ENCODE assay signal across 13 cellular contexts in the genomic region with DNA sequence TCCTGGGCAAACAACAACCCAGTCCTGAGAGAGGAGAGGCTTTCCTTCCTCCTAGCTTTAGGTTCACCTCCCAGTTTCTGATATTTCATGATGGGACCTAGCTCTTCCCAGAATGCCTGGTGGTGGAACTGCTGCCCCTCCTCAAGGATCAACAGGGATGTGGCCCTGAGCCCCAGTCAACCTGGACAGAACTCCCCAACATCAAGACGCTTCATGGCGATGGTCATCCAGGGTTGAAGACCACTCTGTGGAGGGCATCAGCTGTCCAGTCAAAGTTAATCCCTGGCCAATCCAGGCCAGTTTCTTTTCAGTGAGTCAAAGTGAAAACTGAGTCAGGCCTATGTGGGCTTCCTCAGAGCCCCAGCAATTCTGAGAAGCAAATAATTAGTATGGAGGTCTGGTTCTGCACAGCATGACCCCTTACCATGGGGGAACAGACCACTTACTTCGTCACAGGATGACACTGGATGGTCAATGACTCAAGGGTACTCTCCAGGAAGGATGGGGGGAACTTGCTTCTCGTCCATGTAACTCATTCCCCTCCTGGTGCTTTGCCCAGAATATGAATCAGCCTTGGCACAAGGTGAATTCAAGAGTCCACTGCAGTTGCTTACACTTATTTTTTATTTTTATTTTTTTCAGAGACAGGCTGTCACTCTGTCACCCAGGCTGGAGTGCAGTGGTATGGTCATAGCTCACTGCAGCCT. TPM values are rescaled to one million over a fixed set of nuclear protein-coding genes. Genes with fewer than 3 reads are reported as not detected.
DNase-seq lines count a peak whose midpoint lies in the region; ATAC-seq and TF ChIP-seq lines count a peak whose summit lies in the region.
"Had no signal": no experiment of that assay in that cellular context is flagged by ENCODE, and none has a peak within 500 bp of the region (broad histone marks: within the 10 kb centered on the region; RNA-seq: fewer than 3 reads in every experiment).

No MANE protein-coding gene starts in this region.

- H3K27me3 ChIP-seq in AG04450 (ENCODE audit: control insufficient read depth, insufficient read depth, low read length) (peaks cover 2% of the 10 kb centered on the region), adipocyte (replicated peaks; ENCODE audit: control insufficient read depth, insufficient read depth, low read length) (no peaks in the 10 kb centered on the region)
- H3K27me3 ChIP-seq: heart left ventricle had no signal

- ATAC-seq in HG02870 (IDR thresholded peaks at IDR 0.05; ENCODE audit: unreplicated experiment) = no peak
- ATAC-seq in GM19467 (IDR thresholded peaks at IDR 0.05; ENCODE audit: unreplicated experiment) = no peak
- ATAC-seq: lower lobe of right lung, T-cell had no signal

- DNase-seq in AG04450 (ENCODE audit: low read depth, low spot score) (peak; percentile 63), GM04504 (ENCODE audit: low read depth) (peak; percentile 83), adipocyte (ENCODE audit: low read depth) (peak; percentile 47), islet precursor cell (peak; percentile 45), HK-2 (ENCODE audit: unreplicated experiment) (no peak), NCI-H1048 (lab: John Stamatoyannopoulos, UW) (no peak)
- DNase-seq: COR-L47, heart left ventricle, lower lobe of right lung, T-cell had no signal

- H3K9me3 ChIP-seq in AG04450 (ENCODE audit: control insufficient read depth, insufficient read depth, low read length) (no peaks in the 10 kb centered on the region; the same call in 1 of the 2 replicates), adipocyte (ENCODE audit: control insufficient read depth, low read length) (no peaks in the 10 kb centered on the region)
- H3K9me3 ChIP-seq: heart left ventricle, lower lobe of right lung, tibial nerve had no signal

- no peak overlapping the region for H3K9ac ChIP-seq in adipocyte (ENCODE audit: low read length)

- peaks cover 20% of the 10 kb centered on the region for H3K4me1 ChIP-seq in adipocyte (ENCODE audit: control insufficient read depth, insufficient read depth, low read length)
- H3K4me1 ChIP-seq: lower lobe of right lung, tibial nerve had no signal

- CTCF ChIA-PET in AG04450 (lab: Charles Lee) = interaction anchor here (0.5 to 2.3 kb wide), 2 partner anchors 31 to 33 kb away, joined by 3 to 9 read pairs; no protein-coding TSS in a partner anchor

- no peaks in the 10 kb centered on the region for H3K36me3 ChIP-seq in adipocyte (ENCODE audit: control insufficient read depth, insufficient read depth, low read length, severe bottlenecking)
- H3K36me3 ChIP-seq: heart left ventricle, lower lobe of right lung, tibial nerve had no signal

- H3K27ac ChIP-seq in AG04450 (ENCODE audit: low read depth, low read length) = peak overlapping the region; percentile 31
- H3K27ac ChIP-seq: heart left ventricle, lower lobe of right lung, tibial nerve had no signal

- H3K4me3 ChIP-seq in AG04450 (ENCODE audit: low read depth, low read length) = no peak overlapping the region
- H3K4me3 ChIP-seq in adipocyte (ENCODE audit: low read length) = no peak overlapping the region
- H3K4me3 ChIP-seq: heart left ventricle, lower lobe of right lung, tibial nerve had no signal

- POLR2A ChIA-PET in AG04450 (lab: Yijun Ruan, JAX) = no interaction called here

- no peak for TF ChIP-seq CTCF in AG04450 (IDR thresholded peaks at IDR 0.05; ENCODE audit: low read depth, low read length)

RNA-seq across cellular contexts. Expression of a gene that starts 14.7 kb away (rescaled TPM):
- 13.5 and 19.0 TPM in 2 replicates for polyA plus RNA-seq in AG04450 (2011; rRNA removed)
- polyA minus RNA-seq in AG04450 (2011; rRNA and poly(A)+ RNA removed) = 26.9 and 36.9 TPM in 2 replicates

RNA-seq across cellular contexts. Expression of a gene that starts 41.7 kb away (rescaled TPM):
- polyA plus RNA-seq in AG04450 (2011; rRNA removed) = 106 and 116 TPM in 2 replicates
- polyA minus RNA-seq in AG04450 (2011; rRNA and poly(A)+ RNA removed) = 46.9 and 47.1 TPM in 2 replicates

RNA-seq across cellular contexts. Expression of a gene that starts 41.8 kb away (rescaled TPM):
- 2.2 and 2.5 TPM in 2 replicates for polyA plus RNA-seq in AG04450 (2011; rRNA removed)
- polyA minus RNA-seq in AG04450 (2011; rRNA and poly(A)+ RNA removed) = 2.4 and 3.6 TPM in 2 replicates

RNA-seq across cellular contexts. Expression of a gene that starts 57.0 kb away (rescaled TPM):
- 0.47 and 0.96 TPM in 2 replicates for polyA plus RNA-seq in AG04450 (2011; rRNA removed)
- polyA minus RNA-seq in AG04450 (2011; rRNA and poly(A)+ RNA removed) = 0.48 and 0.55 TPM in 2 replicates

Comparison
In these comparisons a context has a peak if more than half of its experiments do, and no peak if none do; other contexts are left out.
1. DNase-seq: peak in AG04450 (single experiment), GM04504 (single experiment), adipocyte (single experiment) and islet precursor cell (single experiment); none in HK-2 (single experiment) and NCI-H1048 (single experiment).